Comparison of ENCODE assay signal across 9 cellular contexts in genomic region chr1:159091547-159092397, GRCh38. TPM values are rescaled to one million over a fixed set of nuclear protein-coding genes. Genes with fewer than 3 reads are reported as not detected.
DNase-seq lines count a peak whose midpoint lies in the region; ATAC-seq and TF ChIP-seq lines count a peak whose summit lies in the region.
"Had no signal": no experiment of that assay in that cellular context is flagged by ENCODE, and none has a peak within 500 bp of the region (broad histone marks: within the 10 kb centered on the region; RNA-seq: fewer than 3 reads in every experiment).

No MANE protein-coding gene starts in this region.

- ATAC-seq in GM18861 (IDR thresholded peaks at IDR 0.05; ENCODE audit: unreplicated experiment) (no peak), HG03025 (IDR thresholded peaks at IDR 0.05; ENCODE audit: low FRiP score, unreplicated experiment) (no peak)

- H3K4me3 ChIP-seq in cardiac fibroblast (replicated peaks in 1 of 2; ENCODE audit: low read depth in 2 of 2, low read length in 2 of 2): no peak overlapping the region

- peak; percentile 39 for DNase-seq in GM04504 (ENCODE audit: low read depth)
- DNase-seq in RKO (ENCODE audit: low spot score): peak; percentile 54
- peak; percentile 68 to 90 for DNase-seq in cardiac fibroblast (ENCODE audit: low read depth in 2 of 2)
- peak; percentile 71 for DNase-seq in renal cortical epithelial cell (ENCODE audit: low read depth)
- no peak for DNase-seq in NCI-H187 treated with DMSO at 0.1 percent for 48 hours (lab: John Stamatoyannopoulos, UW)
- no peak for DNase-seq in GM10248 (ENCODE audit: extremely low spot score)
- DNase-seq: stimulated activated CD4-positive, alpha-beta T cell treated with anti-CD3 and anti-CD28 coated beads, Interleukin-4, amount 100 ng/mL, for 4 hours had no signal

- TF ChIP-seq CTCF in cardiac fibroblast (IDR thresholded peaks at IDR 0.05; ENCODE audit: low read depth, low read length) (no peak), GM10248 (IDR thresholded peaks at IDR 0.05; ENCODE audit: control extremely low read depth, extremely low read depth, low read depth, missing control alignments) (no peak)

- POLR2A ChIA-PET in GM10248 (lab: Yijun Ruan, JAX): no interaction called here

- CTCF ChIA-PET in GM10248 (lab: Yijun Ruan, JAX): interaction anchor here (1.0 to 1.2 kb wide), 2 partner anchors 16 to 585 kb away, joined by 3 read pairs; no protein-coding TSS in a partner anchor

RNA-seq across cellular contexts. Expression of gene AIM2, which starts 15.2 kb away (rescaled TPM):
- not detected in 2 replicates for total RNA-seq in renal cortical epithelial cell

Comparison
In these comparisons a context has a peak if more than half of its experiments do, and no peak if none do; other contexts are left out.
1. DNase-seq: peak in GM04504 (single experiment), RKO (single experiment), cardiac fibroblast (2 of 2) and renal cortical epithelial cell (single experiment); none in NCI-H187 treated with DMSO at 0.1 percent for 48 hours (single experiment) and GM10248 (single experiment).